Comparison of ENCODE assay signal across 14 cellular contexts in genomic region chr9:115000217-115000639, GRCh38.
DNase-seq lines count a peak whose midpoint lies in the region; ATAC-seq, FAIRE-seq and TF ChIP-seq lines count a peak whose summit lies in the region.
"Had no signal": no experiment of that assay in that cellular context is flagged by ENCODE, and none has a peak within 500 bp of the region (broad histone marks: within the 10 kb centered on the region; RNA-seq: fewer than 3 reads in every experiment).

No MANE protein-coding gene starts in this region.

- POLR2A ChIA-PET in MCF 10A (lab: Yijun Ruan, JAX) = no interaction called here
- POLR2A ChIA-PET in GM12878 (lab: Charles Lee) = interaction anchor here (0.8 kb wide), 1 partner anchor 10 kb away, joined by 3 read pairs; no protein-coding TSS in a partner anchor

- H3K9me3 Mint-ChIP-seq in MCF 10A (ENCODE audit: unreplicated experiment) = no peaks in the 10 kb centered on the region
- H3K9me3 Mint-ChIP-seq in stimulated activated naive B cell treated with anti-CD40 and anti-IgM and Interleukin-4, amounts not matched to agents 10 μg/mL and 1 μg/mL and 100 μg/mL, for 72 hours = no peaks in the 10 kb centered on the region

- no peak for TF ChIP-seq EP300 in GM12878 (IDR thresholded peaks at IDR 0.05; ENCODE audit: borderline replicate concordance in 1 of 2, control insufficient read depth in 1 of 2, low read depth in 2 of 2, low read length in 2 of 2)

- CTCF ChIA-PET in MCF 10A (lab: Yijun Ruan, JAX) (interaction anchor here (1.1 kb wide), 1 partner anchor 14 kb away, joined by 3 read pairs; no protein-coding TSS in a partner anchor), mammary epithelial cell (lab: Charles Lee; ENCODE audit: low non-redundant PET) (no interaction called here), GM12878 (lab: Yijun Ruan, JAX) (interaction anchor here (0.7 to 2.8 kb wide), 3 partner anchors 11 to 321 kb away, joined by 3 to 9 read pairs (median 3); no protein-coding TSS in a partner anchor)

- H3K27ac Mint-ChIP-seq in MCF 10A (ENCODE audit: low read depth, unreplicated experiment) = no peak overlapping the region
- H3K27ac Mint-ChIP-seq in stimulated activated naive B cell treated with anti-CD40 and anti-IgM and Interleukin-4, amounts not matched to agents 10 μg/mL and 1 μg/mL and 100 μg/mL, for 72 hours = no peak overlapping the region

- SMC1A ChIA-PET in GM12878 (lab: Charles Lee; ENCODE audit: uncharacterized antibody, unreplicated experiment) = interaction anchor here (1.3 to 3.8 kb wide), 2 partner anchors 10 to 84 kb away, joined by 3 to 18 read pairs; no protein-coding TSS in a partner anchor

- H2AFZ ChIP-seq in mammary epithelial cell (ENCODE audit: low read depth, low read length) (no peak overlapping the region), GM12878 (ENCODE audit: control insufficient read depth, low read depth, low read length) (no peak overlapping the region)

- H3K4me1 Mint-ChIP-seq in MCF 10A (ENCODE audit: insufficient read depth, unreplicated experiment) = no peaks in the 10 kb centered on the region
- H3K4me1 Mint-ChIP-seq in stimulated activated naive B cell treated with anti-CD40 and anti-IgM and Interleukin-4, amounts not matched to agents 10 μg/mL and 1 μg/mL and 100 μg/mL, for 72 hours = peaks cover 7 to 11% of the 10 kb centered on the region in 2 donors

- RAD21 ChIA-PET in GM12878 (lab: Charles Lee; ENCODE audit: unreplicated experiment) = interaction anchor here (1.1 to 1.2 kb wide), 2 partner anchors 10 to 32 kb away, joined by 3 read pairs; no protein-coding TSS in a partner anchor

- H3K27ac ChIP-seq in mammary epithelial cell (ENCODE audit: insufficient read depth, low read depth, low read length) (no peak overlapping the region), GM12878 (ENCODE audit: control insufficient read depth, insufficient read depth) (no peak overlapping the region)
- H3K27ac ChIP-seq: pancreas had no signal

- H3K27me3 ChIP-seq in mammary epithelial cell (ENCODE audit: insufficient read depth, low read length) (no peaks in the 10 kb centered on the region), GM12878 (replicated peaks in 1 of 2; ENCODE audit: control insufficient read depth in 2 of 2, insufficient read depth in 2 of 2, low read length in 1 of 2) (peaks cover 3 to 8% of the 10 kb centered on the region in 2 experiments; a peak in 2 of 4 replicates)
- H3K27me3 ChIP-seq: BLaER1 treated with 17β-estradiol and CSF1 and Interleukin-3, amounts not matched to agents 10 nM and 100 nM; pancreas had no signal

- WGBS in mammary epithelial cell (ENCODE audit: low coverage, missing lambda C conversion rate) = 69% methylated on average over 7 of the region's 7 CpGs
- WGBS in GM12878 (ENCODE audit: insufficient coverage, insufficient replicate concordance, low lambda C conversion rate, missing lambda C conversion rate) = 0% methylated on average over 7 of the region's 7 CpGs

- no peaks in the 10 kb centered on the region for H3K27me3 Mint-ChIP-seq in MCF 10A (ENCODE audit: insufficient read depth, unreplicated experiment)
- peaks cover 0 to 11% of the 10 kb centered on the region in 2 donors for H3K27me3 Mint-ChIP-seq in stimulated activated naive B cell treated with anti-CD40 and anti-IgM and Interleukin-4, amounts not matched to agents 10 μg/mL and 1 μg/mL and 100 μg/mL, for 72 hours

- no peaks in the 10 kb centered on the region for H3K9me3 ChIP-seq in mammary epithelial cell (replicated peaks; ENCODE audit: insufficient read depth, low read length)
- H3K9me3 ChIP-seq in GM12878 (replicated peaks; ENCODE audit: control insufficient read depth, insufficient read depth, low read length) = no peaks in the 10 kb centered on the region
- H3K9me3 ChIP-seq: BLaER1 treated with 17β-estradiol and CSF1 and Interleukin-3, amounts not matched to agents 10 nM and 100 nM; pancreas had no signal

- FAIRE-seq in GM12878 (lab: Jason Lieb, UNC) = no peak
- FAIRE-seq: endothelial cell of umbilical vein, pancreas had no signal

- no peak for TF ChIP-seq CTCF in MCF 10A (IDR thresholded peaks at IDR 0.05; ENCODE audit: unreplicated experiment)
- TF ChIP-seq CTCF in mammary epithelial cell (conservative IDR thresholded peaks at IDR 0.05 in 1 of 2, IDR thresholded peaks at IDR 0.05 in 1 of 2; ENCODE audit: extremely low read depth in 1 of 2, insufficient read depth in 1 of 2, low read depth in 1 of 2, low read length in 2 of 2) = no peak
- no peak for TF ChIP-seq CTCF in GM12878 (IDR thresholded peaks at IDR 0.05 in 2 of 3, conservative IDR thresholded peaks at IDR 0.05 in 1 of 3; ENCODE audit: control insufficient read depth in 2 of 3, extremely low read depth in 1 of 3, insufficient read depth in 1 of 3, low read depth in 3 of 3, low read length in 3 of 3)

- ATAC-seq in GM12878 (peak; percentile 71), GM18498 (IDR thresholded peaks at IDR 0.05; ENCODE audit: unreplicated experiment) (no peak), GM19467 (IDR thresholded peaks at IDR 0.05; ENCODE audit: unreplicated experiment) (no peak)
- ATAC-seq in stimulated activated naive B cell treated with anti-CD40 and anti-IgM and Interleukin-4, amounts not matched to agents 10 μg/mL and 1 μg/mL and 100 μg/mL, for 72 hours (replicated peaks) = peak; percentile 44 to 84
- ATAC-seq: pancreas had no signal

- peak; percentile 27 for DNase-seq in MCF 10A (ENCODE audit: unreplicated experiment)
- no peak for DNase-seq in mammary epithelial cell
- peak; percentile 39 for DNase-seq in M059J (ENCODE audit: low read depth)
- DNase-seq in GM12878 (ENCODE audit: low read depth, low spot score) = no peak
- DNase-seq in stimulated activated naive B cell treated with anti-CD40 and anti-IgM and Interleukin-4, amounts not matched to agents 10 μg/mL and 1 μg/mL and 100 μg/mL, for 72 hours = peak; percentile 22
- no peak for DNase-seq in AG08396 (ENCODE audit: low spot score)
- DNase-seq: activated gamma-delta T cell, NCI-H1417, NCI-H69, pancreas had no signal

- in situ Hi-C loops in mammary epithelial cell (cut with MboI; ENCODE audit: low sequenced_read_pairs in 2 of 2) (no loop called here), GM12878 (cut with MboI) (no loop called here)

- H3K4me2 ChIP-seq in mammary epithelial cell (ENCODE audit: insufficient read depth, low read depth, low read length) (no peak overlapping the region), GM12878 (ENCODE audit: control insufficient read depth, insufficient read depth) (no peak overlapping the region)

- BruUV-seq in MCF 10A (replicated peaks; lab: Mats Ljungman, UMichigan) (no TSS peak), mammary epithelial cell (replicated peaks; lab: Mats Ljungman, UMichigan) (no TSS peak), GM12878 (replicated peaks; lab: Mats Ljungman, UMichigan) (no TSS peak)

- H3K4me1 ChIP-seq in mammary epithelial cell (ENCODE audit: insufficient read depth, low read length) (no peaks in the 10 kb centered on the region), GM12878 (ENCODE audit: control insufficient read depth, insufficient read depth, low read length) (no peaks in the 10 kb centered on the region)
- H3K4me1 ChIP-seq: pancreas had no signal

- H3K36me3 ChIP-seq in mammary epithelial cell (ENCODE audit: insufficient read depth, low read length) (no peaks in the 10 kb centered on the region), GM12878 (ENCODE audit: control insufficient read depth in 2 of 2, insufficient read depth in 2 of 2, low read length in 1 of 2) (no peaks in the 10 kb centered on the region)
- H3K36me3 ChIP-seq: BLaER1 treated with 17β-estradiol and CSF1 and Interleukin-3, amounts not matched to agents 10 nM and 100 nM; pancreas had no signal

- no peak for TF ChIP-seq RAD21 in GM12878 (IDR thresholded peaks at IDR 0.05; ENCODE audit: insufficient read depth, low read depth, low read length)

- H3K9ac ChIP-seq in mammary epithelial cell (ENCODE audit: insufficient read depth, low read length) (no peak overlapping the region), GM12878 (ENCODE audit: control insufficient read depth, insufficient read depth, low read length) (no peak overlapping the region)
- H3K9ac ChIP-seq: BLaER1 treated with 17β-estradiol and CSF1 and Interleukin-3, amounts not matched to agents 10 nM and 100 nM had no signal

- dilution Hi-C loops in mammary epithelial cell (cut with HindIII; ENCODE audit: low sequenced_read_pairs) = no loop called here

- H4K20me1 ChIP-seq in mammary epithelial cell (ENCODE audit: insufficient read depth, low read length) = no peaks in the 10 kb centered on the region
- H4K20me1 ChIP-seq in GM12878 (ENCODE audit: control insufficient read depth, insufficient read depth) = no peaks in the 10 kb centered on the region
- H4K20me1 ChIP-seq: BLaER1 treated with 17β-estradiol and CSF1 and Interleukin-3, amounts not matched to agents 10 nM and 100 nM had no signal

- H3K36me3 Mint-ChIP-seq in MCF 10A (ENCODE audit: insufficient read depth, unreplicated experiment) = no peaks in the 10 kb centered on the region
- no peaks in the 10 kb centered on the region for H3K36me3 Mint-ChIP-seq in stimulated activated naive B cell treated with anti-CD40 and anti-IgM and Interleukin-4, amounts not matched to agents 10 μg/mL and 1 μg/mL and 100 μg/mL, for 72 hours

- H3K79me2 ChIP-seq in mammary epithelial cell (ENCODE audit: insufficient read depth, low read length) = no peaks in the 10 kb centered on the region
- H3K79me2 ChIP-seq in GM12878 (ENCODE audit: control insufficient read depth, insufficient read depth, low read length) = no peaks in the 10 kb centered on the region

- no peak for TF ChIP-seq POLR2A in GM12878 (IDR thresholded peaks at IDR 0.05; ENCODE audit: low read depth, low read length)

- H3K4me3 ChIP-seq in mammary epithelial cell (replicated peaks in 1 of 3; ENCODE audit: insufficient read depth in 1 of 3, low read depth in 2 of 3, low read length in 3 of 3) = no peak overlapping the region
- no peak overlapping the region for H3K4me3 ChIP-seq in GM12878
- H3K4me3 ChIP-seq: BLaER1 treated with 17β-estradiol and CSF1 and Interleukin-3, amounts not matched to agents 10 nM and 100 nM; pancreas had no signal

- H3K4me3 Mint-ChIP-seq in MCF 10A (ENCODE audit: unreplicated experiment) = no peak overlapping the region
- H3K4me3 Mint-ChIP-seq in stimulated activated naive B cell treated with anti-CD40 and anti-IgM and Interleukin-4, amounts not matched to agents 10 μg/mL and 1 μg/mL and 100 μg/mL, for 72 hours = no peak overlapping the region

- intact Hi-C loops in MCF 10A (cut with micrococcal nuclease) (no loop called here), mammary epithelial cell (cut with micrococcal nuclease) (no loop called here), GM12878 (cut with micrococcal nuclease; ENCODE audit: unreplicated experiment) (loop anchor here (5.0 kb wide), 1 partner anchor 43 kb away; no protein-coding TSS in a partner anchor)

TF ChIP-seq in GM12878, 131 proteins besides CTCF, POLR2A, EP300 and RAD21 (continues in another document):
- TF ChIP-seq NFIC (IDR thresholded peaks at IDR 0.05; ENCODE audit: low read depth, low read length) = peak; percentile 24; the same call in 1 of the 2 replicates
- TF ChIP-seq IKZF2 (IDR thresholded peaks at IDR 0.05) = 0 out of 4 replicates have a peak, but pooled peaks of 1 of the 2 experiments have one; percentile 8
- peak; percentile 11; the same call in 1 of the 2 replicates for TF ChIP-seq RUNX3 (IDR thresholded peaks at IDR 0.05; ENCODE audit: low read length)
- no peak for TF ChIP-seq BCL11A (IDR thresholded peaks at IDR 0.05; ENCODE audit: low read depth, low read length)
- TF ChIP-seq GATAD2B (conservative IDR thresholded peaks at IDR 0.05; ENCODE audit: low read depth) = no peak

Comparison
In these comparisons a context has a peak if more than half of its experiments do, and no peak if none do; other contexts are left out.
1. DNase-seq: peak in MCF 10A (single experiment), M059J (single experiment) and stimulated activated naive B cell treated with anti-CD40 and anti-IgM and Interleukin-4, amounts not matched to agents 10 μg/mL and 1 μg/mL and 100 μg/mL, for 72 hours (single experiment); none in mammary epithelial cell (single experiment), GM12878 (single experiment) and AG08396 (single experiment).
2. ATAC-seq: peak in GM12878 (single experiment) and stimulated activated naive B cell treated with anti-CD40 and anti-IgM and Interleukin-4, amounts not matched to agents 10 μg/mL and 1 μg/mL and 100 μg/mL, for 72 hours (2 of 2); none in GM18498 (single experiment) and GM19467 (single experiment).